Comparison of ENCODE assay signal across 8 cellular contexts in genomic region chr18:67516432-67517223, GRCh38. TPM values are rescaled to one million over a fixed set of nuclear protein-coding genes. Genes with fewer than 3 reads are reported as not detected.
DNase-seq lines count a peak whose midpoint lies in the region; ATAC-seq and TF ChIP-seq lines count a peak whose summit lies in the region.

Gene DSEL (minus strand): TSS chr18:67516720. CDS start chr18:67514608, 2,112 bp downstream.

- TF ChIP-seq CTCF in neural progenitor cell (IDR thresholded peaks at IDR 0.05), result no peak

- peaks cover 51% of the 10 kb centered on the region for H3K79me2 ChIP-seq in GM23248 (ENCODE audit: insufficient read depth)
- H3K79me2 ChIP-seq in neural progenitor cell (ENCODE audit: low read depth), result no peaks in the 10 kb centered on the region

- H3K36me3 Mint-ChIP-seq in neural progenitor cell, result peaks cover 34% of the 10 kb centered on the region

- H3K9ac ChIP-seq in GM23248 (peak within 1 kb of the TSS; percentile 95), neural progenitor cell (peak within 1 kb of the TSS; percentile 48)

- H4K20me1 ChIP-seq in GM23248 (ENCODE audit: insufficient read depth), result peaks cover 8% of the 10 kb centered on the region; the same call in 1 of the 2 replicates
- H4K20me1 ChIP-seq in neural progenitor cell (ENCODE audit: low read depth), result no peaks in the 10 kb centered on the region

- H3F3A ChIP-seq in GM23248 (ENCODE audit: insufficient read depth) (peaks cover 53% of the 10 kb centered on the region; the same call in 1 of the 2 replicates), neural progenitor cell (ENCODE audit: low read depth) (peaks cover 5% of the 10 kb centered on the region)

- H3K9me3 ChIP-seq in GM23248 (ENCODE audit: low read depth), result no peaks in the 10 kb centered on the region
- H3K9me3 ChIP-seq in SJCRH30 (replicated peaks), result no peaks in the 10 kb centered on the region
- H3K9me3 ChIP-seq in neural progenitor cell (ENCODE audit: low read depth), result no peaks in the 10 kb centered on the region

- ATAC-seq in stimulated activated naive CD8-positive, alpha-beta T cell treated with anti-CD3 and anti-CD28 coated beads, Interleukin-15, amount 100 ng/mL, for 72 hours, result peak; percentile 94

- H3K4me2 ChIP-seq in GM23248 (ENCODE audit: unreplicated experiment) (peak within 1 kb of the TSS; percentile 96), neural progenitor cell (peak within 1 kb of the TSS; percentile 90)

- H3K36me3 ChIP-seq in GM23248 (ENCODE audit: low read depth), result peaks cover 35% of the 10 kb centered on the region
- H3K36me3 ChIP-seq in SJCRH30, result peaks cover 19% of the 10 kb centered on the region
- no peaks in the 10 kb centered on the region for H3K36me3 ChIP-seq in neural progenitor cell

- peaks cover 2% of the 10 kb centered on the region for H3K27me3 Mint-ChIP-seq in neural progenitor cell (ENCODE audit: insufficient read depth, low read depth)
- H3K27me3 Mint-ChIP-seq in stimulated activated naive CD8-positive, alpha-beta T cell treated with anti-CD3 and anti-CD28 coated beads, Interleukin-15, amount 100 ng/mL, for 72 hours, result peaks cover 9% of the 10 kb centered on the region

- H3K9me2 ChIP-seq in GM23248 (ENCODE audit: insufficient read depth), result no peaks in the 10 kb centered on the region

- in situ Hi-C loops in GM23248 (cut with MboI), result loop anchor here (10.0 kb wide), 2 partner anchors 292 to 1118 kb away; no protein-coding TSS in a partner anchor

- H3K27ac ChIP-seq in GM23248 (peak within 1 kb of the TSS; percentile 85), SJCRH30 (peak within 1 kb of the TSS; percentile 89), neural progenitor cell (no peak within 1 kb of the TSS)

- peak within 1 kb of the TSS; percentile 83 for H3K4me3 ChIP-seq in GM23248
- peak within 1 kb of the TSS; percentile 91 for H3K4me3 ChIP-seq in SJCRH30
- peak within 1 kb of the TSS; percentile 64 for H3K4me3 ChIP-seq in neural progenitor cell

- peaks cover 20% of the 10 kb centered on the region for H3K4me1 Mint-ChIP-seq in neural progenitor cell
- peaks cover 28% of the 10 kb centered on the region for H3K4me1 Mint-ChIP-seq in stimulated activated naive CD8-positive, alpha-beta T cell treated with anti-CD3 and anti-CD28 coated beads, Interleukin-15, amount 100 ng/mL, for 72 hours

- no peaks in the 10 kb centered on the region for H3K27me3 ChIP-seq in GM23248 (replicated peaks; ENCODE audit: insufficient read depth)
- H3K27me3 ChIP-seq in SJCRH30, result no peaks in the 10 kb centered on the region
- H3K27me3 ChIP-seq in neural progenitor cell, result no peaks in the 10 kb centered on the region

- WGBS in GM23248 (ENCODE audit: low coverage in 1 of 2, low lambda C conversion rate in 2 of 2, missing lambda C conversion rate in 2 of 2), 2 experiments, result 0 to 1% methylated on average over 34 to 85 of the region's 92 CpGs

- H3K4me1 ChIP-seq in GM23248 (ENCODE audit: insufficient read depth), result peaks cover 56% of the 10 kb centered on the region
- peaks cover 19% of the 10 kb centered on the region for H3K4me1 ChIP-seq in SJCRH30
- H3K4me1 ChIP-seq in neural progenitor cell, result peaks cover 12% of the 10 kb centered on the region

- peak within 1 kb of the TSS; percentile 83 for H3K27ac Mint-ChIP-seq in neural progenitor cell
- peak within 1 kb of the TSS; percentile 71 to 90 for H3K27ac Mint-ChIP-seq in stimulated activated naive CD8-positive, alpha-beta T cell treated with anti-CD3 and anti-CD28 coated beads, Interleukin-15, amount 100 ng/mL, for 72 hours

- peak within 1 kb of the TSS; percentile 92 for H3K4me3 Mint-ChIP-seq in neural progenitor cell
- H3K4me3 Mint-ChIP-seq in stimulated activated naive CD8-positive, alpha-beta T cell treated with anti-CD3 and anti-CD28 coated beads, Interleukin-15, amount 100 ng/mL, for 72 hours, result peak within 1 kb of the TSS; percentile 91 to 98

- DNase-seq in DMS79 (lab: John Stamatoyannopoulos, UW) (peak; percentile 85), GM23248 (peak; percentile 99), Kasumi-1 (lab: John Stamatoyannopoulos, UW) (peak; percentile 82 to 84), SJCRH30 (peak; percentile 92 to 94), foreskin melanocyte (peak; percentile 68), neural progenitor cell (ENCODE audit: low spot score) (peak; percentile 95)
- peak; percentile 98 for DNase-seq in activated naive CD4-positive, alpha-beta T cell treated with Interleukin-2 at 50 U/mL for 16 hours
- DNase-seq in stimulated activated naive CD8-positive, alpha-beta T cell treated with anti-CD3 and anti-CD28 coated beads, Interleukin-15, amount 100 ng/mL, for 72 hours, result peak; percentile 94 to 97

- H3K9me3 Mint-ChIP-seq in neural progenitor cell, result peaks cover 8% of the 10 kb centered on the region
- no peaks in the 10 kb centered on the region for H3K9me3 Mint-ChIP-seq in stimulated activated naive CD8-positive, alpha-beta T cell treated with anti-CD3 and anti-CD28 coated beads, Interleukin-15, amount 100 ng/mL, for 72 hours

- H2AFZ ChIP-seq in GM23248 (peak within 1 kb of the TSS; percentile 79), neural progenitor cell (replicated peaks) (peak within 1 kb of the TSS; percentile 74)

RNA-seq across cellular contexts. Expression of gene DSEL, which starts in this region (rescaled TPM):
- 126 and 132 TPM in 2 replicates for total RNA-seq in GM23248 (2014; rRNA removed; shearing (Covaris generic))
- 36.8 and 38.2 TPM in 2 replicates for polyA plus RNA-seq in GM23248 (2016; fragmentation: Nextera tagmentation; extraction: Ambion mirVana)
- 21.5 and 24.6 TPM in 2 replicates for total RNA-seq in SJCRH30 (2014; rRNA removed; shearing (Covaris generic))
- total RNA-seq in neural progenitor cell (ENCODE audit: low replicate concordance), result 7.1 and 8.6 TPM in 2 replicates
